ENCODE assay signal across 24 cellular contexts in the genomic region with DNA sequence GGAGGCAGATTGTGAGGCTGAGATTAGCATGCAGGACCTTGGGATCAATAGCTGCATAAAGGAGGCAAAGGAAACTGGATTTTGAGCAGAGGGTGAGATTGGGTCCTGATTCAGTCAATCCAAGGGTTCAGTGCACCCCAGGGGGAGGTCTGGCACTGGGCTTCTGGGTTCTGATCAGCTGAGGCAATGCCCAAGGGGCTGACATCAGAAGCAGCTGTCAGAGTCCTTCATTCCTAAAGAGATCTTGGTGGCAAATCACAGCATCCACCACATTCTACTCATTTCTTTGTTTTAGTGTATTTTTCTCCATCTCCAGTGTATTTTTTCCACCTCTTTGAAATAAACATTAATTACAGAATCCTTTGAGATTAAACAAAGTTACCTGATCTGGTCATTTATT. TPM values are rescaled to one million over a fixed set of nuclear protein-coding genes. Genes with fewer than 3 reads are reported as not detected.
"Had no signal": no experiment of that assay in that cellular context is flagged by ENCODE, and none has a peak within 500 bp of the region (broad histone marks: within the 10 kb centered on the region; RNA-seq: fewer than 3 reads in every experiment).

No MANE protein-coding gene starts in this region.

- H3K9me3 ChIP-seq: esophagus muscularis mucosa, gastroesophageal sphincter, heart right ventricle, left lung, lower lobe of right lung, mucosa of descending colon had no signal

- H3K4me3 ChIP-seq: coronary artery, esophagus muscularis mucosa, gastroesophageal sphincter, heart right ventricle, left lung, lower lobe of right lung, mucosa of descending colon had no signal

- H3K27ac Mint-ChIP-seq: endodermal cell; mesothelial cell of epicardium; naive thymus-derived CD4-positive, alpha-beta T cell had no signal

- H3K4me1 Mint-ChIP-seq: endodermal cell, mesothelial cell of epicardium had no signal

- H3K9me3 Mint-ChIP-seq: endodermal cell, mesothelial cell of epicardium had no signal

- H3K4me1 ChIP-seq: heart right ventricle, left lung, lower lobe of right lung had no signal

- DNase-seq: dermis blood vessel endothelial cell; dorsolateral prefrontal cortex; effector CD4-positive, alpha-beta T cell; effector memory CD4-positive, alpha-beta T cell; endodermal cell; foreskin keratinocyte; glutamatergic neuron; head of caudate nucleus; heart right ventricle; hippocampal formation; left cardiac atrium; left lung; left ventricle myocardium superior; lower lobe of right lung; mesenchymal stem cell; mucosa of descending colon; naive thymus-derived CD4-positive, alpha-beta T cell had no signal

- H3K4me3 Mint-ChIP-seq: endodermal cell; mesothelial cell of epicardium; naive thymus-derived CD4-positive, alpha-beta T cell had no signal

- H3K36me3 Mint-ChIP-seq: mesothelial cell of epicardium; naive thymus-derived CD4-positive, alpha-beta T cell had no signal

- H3K27ac ChIP-seq: coronary artery, foreskin keratinocyte, heart right ventricle, left lung, lower lobe of right lung had no signal

- H3K36me3 ChIP-seq: esophagus muscularis mucosa, gastroesophageal sphincter, heart right ventricle, left lung, lower lobe of right lung had no signal

- H3K27me3 ChIP-seq: dorsolateral prefrontal cortex, foreskin keratinocyte had no signal

RNA-seq across cellular contexts. Expression of a gene that starts 5.4 kb away (rescaled TPM):
- total RNA-seq: epithelial cell of proximal tubule had no signal

RNA-seq across cellular contexts. Expression of a gene that starts 26.9 kb away (rescaled TPM):
- total RNA-seq: endodermal cell, frontal cortex, lung microvascular endothelial cell had no signal
